In genomic region chr17:31550389-31551056, GRCh38 we compare ENCODE assay signal across 8 cellular contexts.
DNase-seq lines count a peak whose midpoint lies in the region; ATAC-seq and TF ChIP-seq lines count a peak whose summit lies in the region.

No MANE protein-coding gene starts in this region.

- H3K9me2 ChIP-seq in hepatocyte (replicated peaks; ENCODE audit: insufficient read depth): no peaks in the 10 kb centered on the region

- intact Hi-C loops in A673 (cut with micrococcal nuclease; ENCODE audit: unreplicated experiment): no loop called here
- intact Hi-C loops in activated CD4-positive, alpha-beta memory T cell treated with anti-CD3 and anti-CD28 coated beads for 36 hours (cut with micrococcal nuclease): loop anchor here (10.0 kb wide), 2 partner anchors 134 to 354 kb away; partner anchors contain the start of gene UTP6

- 16% methylated on average over 17 of the region's 17 CpGs for WGBS in hepatocyte (ENCODE audit: low lambda C conversion rate, missing lambda C conversion rate)

- BruUV-seq in A673 (replicated peaks; lab: Mats Ljungman, UMichigan): no TSS peak

- DNase-seq in A673 (ENCODE audit: low spot score) (peak; percentile 9), hepatocyte (ENCODE audit: low spot score) (peak; percentile 41), LoVo (ENCODE audit: low spot score) (no peak), GM19238 (ENCODE audit: insufficient read length, low spot score) (no peak)
- no peak for DNase-seq in activated CD4-positive, alpha-beta memory T cell treated with anti-CD3 and anti-CD28 coated beads for 36 hours

- H3K9me3 ChIP-seq in A673 (ENCODE audit: low read depth, low read length, poor library complexity, severe bottlenecking) (no peaks in the 10 kb centered on the region), hepatocyte (ENCODE audit: low read depth) (no peaks in the 10 kb centered on the region)

- H3K4me2 ChIP-seq in hepatocyte: peak overlapping the region; percentile 85

- H3K4me3 ChIP-seq in A673 (ENCODE audit: low read depth, low read length, poor library complexity, severe bottlenecking) (peak overlapping the region; percentile 74), hepatocyte (peak overlapping the region; percentile 46)

- POLR2A ChIA-PET in A673 (lab: Charles Lee; ENCODE audit: low non-redundant PET): no interaction called here
- POLR2A ChIA-PET in activated CD4-positive, alpha-beta memory T cell treated with anti-CD3 and anti-CD28 coated beads for 36 hours (lab: Charles Lee): no interaction called here

- no peaks in the 10 kb centered on the region for H3K79me2 ChIP-seq in hepatocyte

- H3K4me1 ChIP-seq in A673 (ENCODE audit: insufficient read depth, low read length, poor library complexity, severe bottlenecking): no peaks in the 10 kb centered on the region
- H3K4me1 ChIP-seq in hepatocyte (ENCODE audit: insufficient read depth): peaks cover 4% of the 10 kb centered on the region

- TF ChIP-seq CTCF in A673 (conservative IDR thresholded peaks at IDR 0.05; ENCODE audit: low read depth, low read length): no peak
- no peak for TF ChIP-seq CTCF in hepatocyte (IDR thresholded peaks at IDR 0.05; ENCODE audit: poor library complexity)

- peak overlapping the region; percentile 66 for H2AFZ ChIP-seq in hepatocyte

- H3K27me3 ChIP-seq in A673 (replicated peaks; ENCODE audit: insufficient read depth, low read depth, low read length, poor library complexity) (no peaks in the 10 kb centered on the region), hepatocyte (no peaks in the 10 kb centered on the region)

- H3K27ac Mint-ChIP-seq in activated CD4-positive, alpha-beta memory T cell treated with anti-CD3 and anti-CD28 coated beads for 36 hours: peak overlapping the region; percentile 69
- peak overlapping the region; percentile 89 for H3K27ac Mint-ChIP-seq in stimulated activated memory B cell treated with anti-CD40 and anti-IgM and Interleukin-4, amounts not matched to agents 10 μg/mL and 1 μg/mL and 100 μg/mL, for 72 hours

- H3K36me3 ChIP-seq in A673 (ENCODE audit: insufficient read depth, low read length, poor library complexity, severe bottlenecking) (no peaks in the 10 kb centered on the region), hepatocyte (replicated peaks; ENCODE audit: insufficient read depth, low read depth) (no peaks in the 10 kb centered on the region)

- H3K27ac ChIP-seq in A673 (ENCODE audit: low read depth, low read length, poor library complexity, severe bottlenecking): no peak overlapping the region
- peak overlapping the region; percentile 82 for H3K27ac ChIP-seq in hepatocyte

- H3K9me3 Mint-ChIP-seq in activated CD4-positive, alpha-beta memory T cell treated with anti-CD3 and anti-CD28 coated beads for 36 hours: no peaks in the 10 kb centered on the region
- H3K9me3 Mint-ChIP-seq in stimulated activated memory B cell treated with anti-CD40 and anti-IgM and Interleukin-4, amounts not matched to agents 10 μg/mL and 1 μg/mL and 100 μg/mL, for 72 hours: no peaks in the 10 kb centered on the region

- CTCF ChIA-PET in A673 (lab: Charles Lee): no interaction called here
- CTCF ChIA-PET in activated CD4-positive, alpha-beta memory T cell treated with anti-CD3 and anti-CD28 coated beads for 36 hours (lab: Charles Lee): interaction anchor here (0.6 to 4.1 kb wide), 3 partner anchors 113 to 294 kb away, joined by 3 to 23 read pairs (median 3); no protein-coding TSS in a partner anchor

- H3K4me1 Mint-ChIP-seq in activated CD4-positive, alpha-beta memory T cell treated with anti-CD3 and anti-CD28 coated beads for 36 hours (ENCODE audit: low read depth): peaks cover 24% of the 10 kb centered on the region
- H3K4me1 Mint-ChIP-seq in stimulated activated memory B cell treated with anti-CD40 and anti-IgM and Interleukin-4, amounts not matched to agents 10 μg/mL and 1 μg/mL and 100 μg/mL, for 72 hours: peaks cover 30% of the 10 kb centered on the region

- H3K27me3 Mint-ChIP-seq in activated CD4-positive, alpha-beta memory T cell treated with anti-CD3 and anti-CD28 coated beads for 36 hours: no peaks in the 10 kb centered on the region
- no peaks in the 10 kb centered on the region for H3K27me3 Mint-ChIP-seq in stimulated activated memory B cell treated with anti-CD40 and anti-IgM and Interleukin-4, amounts not matched to agents 10 μg/mL and 1 μg/mL and 100 μg/mL, for 72 hours

- H4K20me1 ChIP-seq in hepatocyte (ENCODE audit: insufficient read depth, poor library complexity, severe bottlenecking): no peaks in the 10 kb centered on the region

- peak overlapping the region; percentile 95 for H3K4me3 Mint-ChIP-seq in activated CD4-positive, alpha-beta memory T cell treated with anti-CD3 and anti-CD28 coated beads for 36 hours
- H3K4me3 Mint-ChIP-seq in stimulated activated memory B cell treated with anti-CD40 and anti-IgM and Interleukin-4, amounts not matched to agents 10 μg/mL and 1 μg/mL and 100 μg/mL, for 72 hours: peak overlapping the region; percentile 90

- no peaks in the 10 kb centered on the region for H3K36me3 Mint-ChIP-seq in activated CD4-positive, alpha-beta memory T cell treated with anti-CD3 and anti-CD28 coated beads for 36 hours
- H3K36me3 Mint-ChIP-seq in stimulated activated memory B cell treated with anti-CD40 and anti-IgM and Interleukin-4, amounts not matched to agents 10 μg/mL and 1 μg/mL and 100 μg/mL, for 72 hours: no peaks in the 10 kb centered on the region

- ATAC-seq in GM21717 (IDR thresholded peaks at IDR 0.05; ENCODE audit: unreplicated experiment): peak; percentile 4
- ATAC-seq in stimulated activated memory B cell treated with anti-CD40 and anti-IgM and Interleukin-4, amounts not matched to agents 10 μg/mL and 1 μg/mL and 100 μg/mL, for 72 hours: no peak
- no peak for ATAC-seq in GM19023 (IDR thresholded peaks at IDR 0.05; ENCODE audit: unreplicated experiment)

Comparison
In these comparisons a context has a peak if more than half of its experiments do, and no peak if none do; other contexts are left out.
1. DNase-seq: peak in A673 (single experiment) and hepatocyte (single experiment); none in activated CD4-positive, alpha-beta memory T cell treated with anti-CD3 and anti-CD28 coated beads for 36 hours (single experiment), LoVo (single experiment) and GM19238 (single experiment).